Comparison of ENCODE assay signal across 9 cellular contexts in genomic region chr21:23853796-23854379, GRCh38.
A peak's percentile ranks its signal among the peaks of the same experiment; 100 is the strongest.
DNase-seq lines count a peak whose midpoint lies in the region; ATAC-seq, FAIRE-seq and TF ChIP-seq lines count a peak whose summit lies in the region.
"Had no signal": no experiment of that assay in that cellular context is flagged by ENCODE, and none has a peak within 500 bp of the region (broad histone marks: within the 10 kb centered on the region; RNA-seq: fewer than 3 reads in every experiment).

No MANE protein-coding gene starts in this region.

- H3K4me3 ChIP-seq in HAP-1 (no peak overlapping the region), brain microvascular endothelial cell (ENCODE audit: low read depth, low read length) (no peak overlapping the region)
- H3K4me3 ChIP-seq in naive thymus-derived CD4-positive, alpha-beta T cell (ENCODE audit: low read length): no peak overlapping the region
- H3K4me3 ChIP-seq: thoracic aorta had no signal

- peaks cover 4 to 11% (median 6%) of the 10 kb centered on the region in 7 donors for H3K4me1 Mint-ChIP-seq in naive thymus-derived CD4-positive, alpha-beta T cell
- peaks cover 5% of the 10 kb centered on the region for H3K4me1 Mint-ChIP-seq in activated T-helper 1 cell treated with anti-CD3 and anti-CD28 coated beads, Interleukin-12 subunit alpha, Interleukin-12 subunit beta, Interleukin-2, Interleukin-4 antibody, amounts not matched to agents 30 ng/mL and 10 ng/mL and 1 ng/mL, durations not matched to agents 14 hours and 24 hours and 36 hours (ENCODE audit: low read depth)

- TF ChIP-seq POLR2A in GM12892 (IDR thresholded peaks at IDR 0.05; ENCODE audit: low read depth, low read length): no peak

- POLR2A ChIA-PET in naive thymus-derived CD4-positive, alpha-beta T cell (lab: Charles Lee): no interaction called here

- peak; percentile 14 for TF ChIP-seq CTCF in brain microvascular endothelial cell (IDR thresholded peaks at IDR 0.05; ENCODE audit: low read depth, low read length, missing control alignments)

- peak; percentile 75 for ATAC-seq in naive thymus-derived CD4-positive, alpha-beta T cell

- no peaks in the 10 kb centered on the region for H3K4me1 ChIP-seq in HAP-1
- no peaks in the 10 kb centered on the region for H3K4me1 ChIP-seq in naive thymus-derived CD4-positive, alpha-beta T cell (ENCODE audit: control insufficient read depth in 2 of 2, insufficient read depth in 2 of 2, low read length in 2 of 2)

- 0 out of 2 replicates have a peak, but pooled peaks cover 2% of the 10 kb centered on the region for H3K27me3 ChIP-seq in HAP-1 (ENCODE audit: low read depth)
- H3K27me3 ChIP-seq in brain microvascular endothelial cell (replicated peaks): no peaks in the 10 kb centered on the region
- H3K27me3 ChIP-seq in naive thymus-derived CD4-positive, alpha-beta T cell (ENCODE audit: control insufficient read depth in 2 of 2, insufficient read depth in 2 of 2, low read length in 2 of 2): no peaks in the 10 kb centered on the region

- H3K27me3 Mint-ChIP-seq in naive thymus-derived CD4-positive, alpha-beta T cell: peaks cover 0 to 8% (median 0%) of the 10 kb centered on the region in 5 donors
- H3K27me3 Mint-ChIP-seq in activated T-helper 1 cell treated with anti-CD3 and anti-CD28 coated beads, Interleukin-12 subunit alpha, Interleukin-12 subunit beta, Interleukin-2, Interleukin-4 antibody, amounts not matched to agents 30 ng/mL and 10 ng/mL and 1 ng/mL, durations not matched to agents 14 hours and 24 hours and 36 hours (ENCODE audit: insufficient read depth): peaks cover 8% of the 10 kb centered on the region

- no peaks in the 10 kb centered on the region for H3K36me3 ChIP-seq in HAP-1 (replicated peaks)
- no peaks in the 10 kb centered on the region for H3K36me3 ChIP-seq in brain microvascular endothelial cell (replicated peaks)
- no peaks in the 10 kb centered on the region for H3K36me3 ChIP-seq in naive thymus-derived CD4-positive, alpha-beta T cell (ENCODE audit: control insufficient read depth in 2 of 3, insufficient read depth in 3 of 3, low read length in 3 of 3)
- H3K36me3 ChIP-seq: thoracic aorta had no signal

- H3K36me3 Mint-ChIP-seq in naive thymus-derived CD4-positive, alpha-beta T cell: no peaks in the 10 kb centered on the region
- no peaks in the 10 kb centered on the region for H3K36me3 Mint-ChIP-seq in activated T-helper 1 cell treated with anti-CD3 and anti-CD28 coated beads, Interleukin-12 subunit alpha, Interleukin-12 subunit beta, Interleukin-2, Interleukin-4 antibody, amounts not matched to agents 30 ng/mL and 10 ng/mL and 1 ng/mL, durations not matched to agents 14 hours and 24 hours and 36 hours (ENCODE audit: low read depth)

- H3K27ac ChIP-seq in brain microvascular endothelial cell: no peak overlapping the region
- no peak overlapping the region for H3K27ac ChIP-seq in naive thymus-derived CD4-positive, alpha-beta T cell (ENCODE audit: low read depth, low read length)
- H3K27ac ChIP-seq: thoracic aorta had no signal

- peak; percentile 66 for DNase-seq in NCI-H1092 treated with DMSO at 0.1 percent for 48 hours (lab: John Stamatoyannopoulos, UW)
- DNase-seq in NCI-H1092 (lab: John Stamatoyannopoulos, UW): no peak
- peak; percentile 18 to 54 for DNase-seq in HAP-1 (ENCODE audit: low spot score in 2 of 2)
- DNase-seq in NCI-H446 treated with DMSO at 0.1 percent for 48 hours (lab: John Stamatoyannopoulos, UW): peak; percentile 21
- DNase-seq in brain microvascular endothelial cell: peak; percentile 6
- DNase-seq in naive thymus-derived CD4-positive, alpha-beta T cell: peak in 6 of 9 donors; percentile 18 to 56 (median 34)
- DNase-seq in GM12892 (ENCODE audit: insufficient read length): no peak
- DNase-seq in activated T-helper 1 cell treated with anti-CD3 and anti-CD28 coated beads, Interleukin-12 subunit alpha, Interleukin-12 subunit beta, Interleukin-2, Interleukin-4 antibody, amounts not matched to agents 30 ng/mL and 10 ng/mL and 1 ng/mL, durations not matched to agents 14 hours and 24 hours and 36 hours (ENCODE audit: low spot score): no peak

- in situ Hi-C loops in HAP-1 (cut with MboI; ENCODE audit: low sequenced_read_pairs) (loop anchor here (10.0 kb wide), 1 partner anchor 111 kb away; no protein-coding TSS in a partner anchor), brain microvascular endothelial cell (cut with HindIII; ENCODE audit: low pct_ligation_motif_present, low sequenced_read_pairs) (no loop called here)

- CTCF ChIA-PET in naive thymus-derived CD4-positive, alpha-beta T cell (lab: Charles Lee): interaction anchor here (0.7 to 1.5 kb wide), 4 partner anchors 115 to 1534 kb away, joined by 3 read pairs; no protein-coding TSS in a partner anchor

- no peak overlapping the region for H3K4me3 Mint-ChIP-seq in naive thymus-derived CD4-positive, alpha-beta T cell
- no peak overlapping the region for H3K4me3 Mint-ChIP-seq in activated T-helper 1 cell treated with anti-CD3 and anti-CD28 coated beads, Interleukin-12 subunit alpha, Interleukin-12 subunit beta, Interleukin-2, Interleukin-4 antibody, amounts not matched to agents 30 ng/mL and 10 ng/mL and 1 ng/mL, durations not matched to agents 14 hours and 24 hours and 36 hours

- peak overlapping the region in 1 of 9 donors; percentile 6 for H3K27ac Mint-ChIP-seq in naive thymus-derived CD4-positive, alpha-beta T cell
- H3K27ac Mint-ChIP-seq in activated T-helper 1 cell treated with anti-CD3 and anti-CD28 coated beads, Interleukin-12 subunit alpha, Interleukin-12 subunit beta, Interleukin-2, Interleukin-4 antibody, amounts not matched to agents 30 ng/mL and 10 ng/mL and 1 ng/mL, durations not matched to agents 14 hours and 24 hours and 36 hours: no peak overlapping the region

- intact Hi-C loops in naive thymus-derived CD4-positive, alpha-beta T cell (cut with micrococcal nuclease): loop anchor here (1.0 to 5.0 kb wide), 6 partner anchors 114 to 1533 kb away; no protein-coding TSS in a partner anchor
- intact Hi-C loops in activated T-helper 1 cell treated with anti-CD3 and anti-CD28 coated beads, Interleukin-12 subunit alpha, Interleukin-12 subunit beta, Interleukin-2, Interleukin-4 antibody, amounts not matched to agents 30 ng/mL and 10 ng/mL and 1 ng/mL, durations not matched to agents 14 hours and 24 hours and 36 hours (cut with micrococcal nuclease): loop anchor here (1.0 to 5.0 kb wide), 2 partner anchors 114 to 1533 kb away; no protein-coding TSS in a partner anchor

- H3K9me3 ChIP-seq in HAP-1: no peaks in the 10 kb centered on the region
- H3K9me3 ChIP-seq in naive thymus-derived CD4-positive, alpha-beta T cell (ENCODE audit: control insufficient read depth in 2 of 3, low read length in 3 of 3): no peaks in the 10 kb centered on the region
- H3K9me3 ChIP-seq: thoracic aorta had no signal

- no peak for FAIRE-seq in GM12892 (lab: Jason Lieb, UNC)

- no peaks in the 10 kb centered on the region for H3K9me3 Mint-ChIP-seq in naive thymus-derived CD4-positive, alpha-beta T cell
- no peaks in the 10 kb centered on the region for H3K9me3 Mint-ChIP-seq in activated T-helper 1 cell treated with anti-CD3 and anti-CD28 coated beads, Interleukin-12 subunit alpha, Interleukin-12 subunit beta, Interleukin-2, Interleukin-4 antibody, amounts not matched to agents 30 ng/mL and 10 ng/mL and 1 ng/mL, durations not matched to agents 14 hours and 24 hours and 36 hours

Comparison
In these comparisons a context has a peak if more than half of its experiments do, and no peak if none do; other contexts are left out.
1. DNase-seq: peak in NCI-H1092 treated with DMSO at 0.1 percent for 48 hours (single experiment), HAP-1 (2 of 2), NCI-H446 treated with DMSO at 0.1 percent for 48 hours (single experiment), brain microvascular endothelial cell (single experiment) and naive thymus-derived CD4-positive, alpha-beta T cell (6 of 9); none in NCI-H1092 (single experiment), GM12892 (single experiment) and activated T-helper 1 cell treated with anti-CD3 and anti-CD28 coated beads, Interleukin-12 subunit alpha, Interleukin-12 subunit beta, Interleukin-2, Interleukin-4 antibody, amounts not matched to agents 30 ng/mL and 10 ng/mL and 1 ng/mL, durations not matched to agents 14 hours and 24 hours and 36 hours (single experiment).